Comparison of ENCODE assay signal across 22 cellular contexts in genomic region chr5:143129910-143130703, GRCh38.
"Had no signal": no experiment of that assay in that cellular context is flagged by ENCODE, and none has a peak within 500 bp of the region (broad histone marks: within the 10 kb centered on the region; RNA-seq: fewer than 3 reads in every experiment).

No MANE protein-coding gene starts in this region.

- H3K4me3 ChIP-seq: colonic mucosa, pancreas, spleen had no signal

- H3K9me3 ChIP-seq: colonic mucosa, neutrophil, pancreas, spleen had no signal

- ATAC-seq: activated CD8-positive, alpha-beta T cell treated with anti-CD3 and anti-CD28 coated beads for 36 hours; naive thymus-derived CD8-positive, alpha-beta T cell; pancreas; sciatic nerve had no signal

- H3K4me1 ChIP-seq: pancreas had no signal

- H3K27me3 ChIP-seq: colonic mucosa, neutrophil, pancreas, spleen had no signal

- H3K4me3 Mint-ChIP-seq: activated CD8-positive, alpha-beta T cell treated with anti-CD3 and anti-CD28 coated beads for 36 hours; activated naive CD8-positive, alpha-beta T cell treated with anti-CD3 and anti-CD28 coated beads, Interleukin-2, amount 10 ng/mL, durations not matched to agents 7 days and 5 days; brain; naive thymus-derived CD8-positive, alpha-beta T cell had no signal

- H3K36me3 ChIP-seq: colonic mucosa, pancreas had no signal

- H3K27ac Mint-ChIP-seq: activated CD8-positive, alpha-beta T cell treated with anti-CD3 and anti-CD28 coated beads for 36 hours; activated naive CD8-positive, alpha-beta T cell treated with anti-CD3 and anti-CD28 coated beads, Interleukin-2, amount 10 ng/mL, durations not matched to agents 7 days and 5 days; activated T-helper 2 cell treated with anti-CD3 and anti-CD28 coated beads, Interferon-gamma antibody, Interleukin-2, Interleukin-4, amounts not matched to agents 10 μg/mL and 5 μg/mL and 100 μg/mL, durations not matched to agents 14 hours and 24 hours and 36 hours had no signal

- H3K4me1 Mint-ChIP-seq: activated naive CD8-positive, alpha-beta T cell treated with anti-CD3 and anti-CD28 coated beads, Interleukin-2, amount 10 ng/mL, durations not matched to agents 7 days and 5 days had no signal

- H3K9me3 Mint-ChIP-seq: activated CD8-positive, alpha-beta T cell treated with anti-CD3 and anti-CD28 coated beads for 36 hours; activated naive CD8-positive, alpha-beta T cell treated with anti-CD3 and anti-CD28 coated beads, Interleukin-2, amount 10 ng/mL, durations not matched to agents 7 days and 5 days; activated T-helper 2 cell treated with anti-CD3 and anti-CD28 coated beads, Interferon-gamma antibody, Interleukin-2, Interleukin-4, amounts not matched to agents 10 μg/mL and 5 μg/mL and 100 μg/mL, durations not matched to agents 14 hours and 24 hours and 36 hours; brain; naive thymus-derived CD8-positive, alpha-beta T cell had no signal

- H3K27ac ChIP-seq: colonic mucosa, neutrophil, pancreas, spleen had no signal

- H3K27me3 Mint-ChIP-seq: activated CD8-positive, alpha-beta T cell treated with anti-CD3 and anti-CD28 coated beads for 36 hours; activated naive CD8-positive, alpha-beta T cell treated with anti-CD3 and anti-CD28 coated beads, Interleukin-2, amount 10 ng/mL, durations not matched to agents 7 days and 5 days; naive thymus-derived CD8-positive, alpha-beta T cell had no signal

- H3K36me3 Mint-ChIP-seq: brain had no signal

- DNase-seq: activated CD4-positive, alpha-beta T cell treated with anti-CD3 and anti-CD28 coated beads for 48 hours; activated CD4-positive, CD25-positive, alpha-beta regulatory T cell; activated CD8-positive, alpha-beta T cell treated with anti-CD3 and anti-CD28 coated beads for 36 hours; activated naive CD4-positive, alpha-beta T cell treated with Interleukin-2 at 50 U/mL for 16 hours; activated naive CD8-positive, alpha-beta T cell treated with anti-CD3 and anti-CD28 coated beads, Interleukin-2, amount 10 ng/mL, durations not matched to agents 7 days and 5 days; activated T-cell treated with anti-CD3 and anti-CD28 coated beads, Interleukin-2, amount 50 U/mL, for 1 hour; anterior cingulate cortex; caudate nucleus; colonic mucosa; erythroblast; head of caudate nucleus; mesendoderm; naive thymus-derived CD8-positive, alpha-beta T cell; pancreas; spleen; stimulated activated naive CD4-positive, alpha-beta T cell; T-helper 1 cell; T-helper 9 cell had no signal
